In the genomic region with DNA sequence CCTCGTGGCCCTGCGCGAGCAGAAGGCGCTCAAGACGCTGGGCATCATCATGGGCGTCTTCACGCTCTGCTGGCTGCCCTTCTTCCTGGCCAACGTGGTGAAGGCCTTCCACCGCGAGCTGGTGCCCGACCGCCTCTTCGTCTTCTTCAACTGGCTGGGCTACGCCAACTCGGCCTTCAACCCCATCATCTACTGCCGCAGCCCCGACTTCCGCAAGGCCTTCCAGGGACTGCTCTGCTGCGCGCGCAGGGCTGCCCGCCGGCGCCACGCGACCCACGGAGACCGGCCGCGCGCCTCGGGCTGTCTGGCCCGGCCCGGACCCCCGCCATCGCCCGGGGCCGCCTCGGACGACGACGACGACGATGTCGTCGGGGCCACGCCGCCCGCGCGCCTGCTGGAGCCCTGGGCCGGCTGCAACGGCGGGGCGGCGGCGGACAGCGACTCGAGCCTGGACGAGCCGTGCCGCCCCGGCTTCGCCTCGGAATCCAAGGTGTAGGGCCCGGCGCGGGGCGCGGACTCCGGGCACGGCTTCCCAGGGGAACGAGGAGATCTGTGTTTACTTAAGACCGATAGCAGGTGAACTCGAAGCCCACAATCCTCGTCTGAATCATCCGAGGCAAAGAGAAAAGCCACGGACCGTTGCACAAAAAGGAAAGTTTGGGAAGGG, we compare ENCODE assay signal across 10 cellular contexts. TPM values are rescaled to one million over a fixed set of nuclear protein-coding genes. Genes with fewer than 3 reads are reported as not detected.
A peak's percentile ranks its signal among the peaks of the same experiment; 100 is the strongest.
DNase-seq lines count a peak whose midpoint lies in the region; ATAC-seq and TF ChIP-seq lines count a peak whose summit lies in the region.
"Had no signal": no experiment of that assay in that cellular context is flagged by ENCODE, and none has a peak within 500 bp of the region (broad histone marks: within the 10 kb centered on the region; RNA-seq: fewer than 3 reads in every experiment).

No MANE protein-coding gene starts in this region.

- WGBS in gastroesophageal sphincter (ENCODE audit: low coverage in 1 of 2), 2 donors: 0% methylated on average over 3 to 6 of the region's 79 CpGs

- H3K36me3 Mint-ChIP-seq in WTC11 (no peaks in the 10 kb centered on the region), progenitor cell of endocrine pancreas (ENCODE audit: insufficient read depth) (no peaks in the 10 kb centered on the region)

- H3K9me3 Mint-ChIP-seq in WTC11 (no peaks in the 10 kb centered on the region), progenitor cell of endocrine pancreas (ENCODE audit: low read depth) (no peaks in the 10 kb centered on the region)

- peak overlapping the region; percentile 42 to 72 for H3K4me3 ChIP-seq in gastroesophageal sphincter
- no peak overlapping the region for H3K4me3 ChIP-seq in HAP-1

- TF ChIP-seq CTCF in WTC11 (IDR thresholded peaks at IDR 0.05): no peak
- no peak for TF ChIP-seq CTCF in gastroesophageal sphincter (IDR thresholded peaks at IDR 0.05)
- TF ChIP-seq CTCF in progenitor cell of endocrine pancreas (IDR thresholded peaks at IDR 0.05; ENCODE audit: unreplicated experiment): no peak

- DNase-seq in activated CD4-positive, alpha-beta T cell treated with anti-CD3 and anti-CD28 coated beads for 48 hours: peak; percentile 15
- no peak for DNase-seq in activated CD4-positive, alpha-beta T cell treated with anti-CD3 and anti-CD28 coated beads for 1 hour
- DNase-seq in WTC11 (ENCODE audit: low spot score): peak; percentile 57
- DNase-seq in progenitor cell of endocrine pancreas (ENCODE audit: low spot score, unreplicated experiment): peak; percentile 15
- DNase-seq in HEK293T (ENCODE audit: extremely low spot score): no peak
- DNase-seq in HAP-1 (ENCODE audit: low spot score in 2 of 2): no peak

- POLR2A ChIA-PET in WTC11 (lab: Charles Lee) (no interaction called here), HEK293T (lab: Yijun Ruan, JAX) (no interaction called here)

- no peak for TF ChIP-seq POLR2A in gastroesophageal sphincter (IDR thresholded peaks at IDR 0.05)

- H3K27me3 Mint-ChIP-seq in WTC11 (ENCODE audit: low read depth) (peaks cover 93% of the 10 kb centered on the region), progenitor cell of endocrine pancreas (peaks cover 86% of the 10 kb centered on the region)

- no peak overlapping the region for H3K27ac Mint-ChIP-seq in WTC11
- no peak overlapping the region for H3K27ac Mint-ChIP-seq in progenitor cell of endocrine pancreas

- H3K27ac ChIP-seq in gastroesophageal sphincter: peak overlapping the region; percentile 59 to 95 (median 94)

- H3K4me1 ChIP-seq in gastroesophageal sphincter: peaks cover 0 to 59% (median 0%) of the 10 kb centered on the region in 3 donors
- peaks cover 3% of the 10 kb centered on the region; the same call in 1 of the 2 replicates for H3K4me1 ChIP-seq in HAP-1

- in situ Hi-C loops in HAP-1 (cut with MboI; ENCODE audit: low sequenced_read_pairs): no loop called here

- peak; percentile 20 for ATAC-seq in WTC11
- ATAC-seq in gastroesophageal sphincter: peak; percentile 22
- ATAC-seq in HG02610 (IDR thresholded peaks at IDR 0.05; ENCODE audit: unreplicated experiment): no peak

- H3K36me3 ChIP-seq in gastroesophageal sphincter (no peaks in the 10 kb centered on the region), HAP-1 (replicated peaks) (no peaks in the 10 kb centered on the region)

- H3K4me1 Mint-ChIP-seq in WTC11 (peaks cover 11% of the 10 kb centered on the region), progenitor cell of endocrine pancreas (ENCODE audit: low read depth) (peaks cover 6% of the 10 kb centered on the region)

- H3K27me3 ChIP-seq in gastroesophageal sphincter (peaks cover 39% of the 10 kb centered on the region), HAP-1 (ENCODE audit: low read depth) (no peaks in the 10 kb centered on the region; the same call in 1 of the 2 replicates)

- H3K9me3 ChIP-seq in gastroesophageal sphincter (no peaks in the 10 kb centered on the region), HAP-1 (no peaks in the 10 kb centered on the region)

- no peak for TF ChIP-seq EP300 in gastroesophageal sphincter (IDR thresholded peaks at IDR 0.05)

- H3K4me3 Mint-ChIP-seq in WTC11 (peak overlapping the region; percentile 64), progenitor cell of endocrine pancreas (ENCODE audit: low read depth) (peak overlapping the region; percentile 49)

- CTCF ChIA-PET in WTC11 (lab: Charles Lee) (no interaction called here), HEK293T (lab: Yijun Ruan, JAX) (no interaction called here)

TF ChIP-seq in WTC11, 78 proteins besides CTCF, POLR2A, EP300 and RAD21 (continues in another document):
- TF ChIP-seq MYBL2 (CRISPR knock-in tag; IDR thresholded peaks at IDR 0.05) (0 out of 2 replicates have a peak, but pooled peaks have one; percentile 40), TP53 (CRISPR knock-in tag; IDR thresholded peaks at IDR 0.05) (no peak; the same call in 1 of the 2 replicates), ZNF423 (CRISPR knock-in tag; IDR thresholded peaks at IDR 0.05) (no peak), ZNF317 (CRISPR knock-in tag; IDR thresholded peaks at IDR 0.05; ENCODE audit: borderline replicate concordance, low read depth) (no peak), MXD4 (CRISPR knock-in tag; IDR thresholded peaks at IDR 0.05; ENCODE audit: borderline replicate concordance) (no peak), CREM (CRISPR knock-in tag; IDR thresholded peaks at IDR 0.05) (peak; percentile 70; the same call in 1 of the 2 replicates), ELF4 (CRISPR knock-in tag; IDR thresholded peaks at IDR 0.05; ENCODE audit: low read depth) (no peak)
- TF ChIP-seq, protein P1, sequence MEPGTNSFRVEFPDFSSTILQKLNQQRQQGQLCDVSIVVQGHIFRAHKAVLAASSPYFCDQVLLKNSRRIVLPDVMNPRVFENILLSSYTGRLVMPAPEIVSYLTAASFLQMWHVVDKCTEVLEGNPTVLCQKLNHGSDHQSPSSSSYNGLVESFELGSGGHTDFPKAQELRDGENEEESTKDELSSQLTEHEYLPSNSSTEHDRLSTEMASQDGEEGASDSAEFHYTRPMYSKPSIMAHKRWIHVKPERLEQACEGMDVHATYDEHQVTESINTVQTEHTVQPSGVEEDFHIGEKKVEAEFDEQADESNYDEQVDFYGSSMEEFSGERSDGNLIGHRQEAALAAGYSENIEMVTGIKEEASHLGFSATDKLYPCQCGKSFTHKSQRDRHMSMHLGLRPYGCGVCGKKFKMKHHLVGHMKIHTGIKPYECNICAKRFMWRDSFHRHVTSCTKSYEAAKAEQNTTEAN (CRISPR knock-in tag; IDR thresholded peaks at IDR 0.05): no peak
- TF ChIP-seq, protein P2, sequence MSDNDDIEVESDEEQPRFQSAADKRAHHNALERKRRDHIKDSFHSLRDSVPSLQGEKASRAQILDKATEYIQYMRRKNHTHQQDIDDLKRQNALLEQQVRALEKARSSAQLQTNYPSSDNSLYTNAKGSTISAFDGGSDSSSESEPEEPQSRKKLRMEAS (CRISPR knock-in tag; IDR thresholded peaks at IDR 0.05): peak; percentile 36; the same call in 1 of the 2 replicates
- TF ChIP-seq, protein P3, sequence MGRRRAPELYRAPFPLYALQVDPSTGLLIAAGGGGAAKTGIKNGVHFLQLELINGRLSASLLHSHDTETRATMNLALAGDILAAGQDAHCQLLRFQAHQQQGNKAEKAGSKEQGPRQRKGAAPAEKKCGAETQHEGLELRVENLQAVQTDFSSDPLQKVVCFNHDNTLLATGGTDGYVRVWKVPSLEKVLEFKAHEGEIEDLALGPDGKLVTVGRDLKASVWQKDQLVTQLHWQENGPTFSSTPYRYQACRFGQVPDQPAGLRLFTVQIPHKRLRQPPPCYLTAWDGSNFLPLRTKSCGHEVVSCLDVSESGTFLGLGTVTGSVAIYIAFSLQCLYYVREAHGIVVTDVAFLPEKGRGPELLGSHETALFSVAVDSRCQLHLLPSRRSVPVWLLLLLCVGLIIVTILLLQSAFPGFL (CRISPR knock-in tag; IDR thresholded peaks at IDR 0.05; ENCODE audit: borderline replicate concordance): no peak

TF ChIP-seq in HEK293T, 16 proteins besides CTCF, POLR2A, EP300 and RAD21:
- TF ChIP-seq TARDBP (IDR thresholded peaks at IDR 0.05): no peak
- TF ChIP-seq CTBP1 (IDR thresholded peaks at IDR 0.05; ENCODE audit: borderline replicate concordance): no peak
- no peak for TF ChIP-seq ARNT (IDR thresholded peaks at IDR 0.05)
- no peak for TF ChIP-seq HDGF (IDR thresholded peaks at IDR 0.05; ENCODE audit: borderline replicate concordance)
- no peak for TF ChIP-seq FOXA1 (IDR thresholded peaks at IDR 0.05)
- no peak for TF ChIP-seq SUZ12 (IDR thresholded peaks at IDR 0.05)
- no peak for TF ChIP-seq L3MBTL2 (conservative IDR thresholded peaks at IDR 0.05)
- TF ChIP-seq ZNF384 (IDR thresholded peaks at IDR 0.05): no peak
- no peak for TF ChIP-seq ELF4 (IDR thresholded peaks at IDR 0.05)

RNA-seq across cellular contexts. Expression of a gene that starts 1.5 kb away (rescaled TPM):
- total RNA-seq in WTC11 (2021) (0.27 to 0.35 TPM (median 0.30 TPM) in 3 replicates), gastroesophageal sphincter (1 to 10 TPM; 1.8 to 9.1 (median 6.8) TPM), progenitor cell of endocrine pancreas (not detected in 2 replicates)
- total RNA-seq: Daoy; T-helper 2 cell treated with Interferon-gamma antibody and Interleukin-4, amounts not matched to agents 100 ng/mL and 5 ng/mL, for 36 hours had no signal

Comparison
In these comparisons a context has a peak if more than half of its experiments do, and no peak if none do; other contexts are left out.
1. DNase-seq: peak in activated CD4-positive, alpha-beta T cell treated with anti-CD3 and anti-CD28 coated beads for 48 hours (single experiment), WTC11 (single experiment) and progenitor cell of endocrine pancreas (single experiment); none in activated CD4-positive, alpha-beta T cell treated with anti-CD3 and anti-CD28 coated beads for 1 hour (single experiment), HEK293T (single experiment) and HAP-1 (0 of 2).